Comparison of ENCODE assay signal across 8 cellular contexts in genomic region chr5:151213803-151214613, GRCh38. TPM values are rescaled to one million over a fixed set of nuclear protein-coding genes. Genes with fewer than 3 reads are reported as not detected.
A peak's percentile ranks its signal among the peaks of the same experiment; 100 is the strongest.
DNase-seq lines count a peak whose midpoint lies in the region; ATAC-seq and TF ChIP-seq lines count a peak whose summit lies in the region.

No MANE protein-coding gene starts in this region.

- H3K9ac ChIP-seq in BLaER1 (peak overlapping the region; percentile 89), mesenchymal stem cell (ENCODE audit: low read length) (peak overlapping the region; percentile 38)

- H3K36me3 ChIP-seq in BLaER1, result peaks cover 8% of the 10 kb centered on the region
- H3K36me3 ChIP-seq in mesenchymal stem cell (ENCODE audit: control insufficient read depth in 1 of 2, insufficient read depth in 2 of 2, low read depth in 1 of 2, low read length in 2 of 2), result no peaks in the 10 kb centered on the region

- no peaks in the 10 kb centered on the region for H3K27me3 ChIP-seq in BLaER1
- no peaks in the 10 kb centered on the region for H3K27me3 ChIP-seq in mesenchymal stem cell (ENCODE audit: control insufficient read depth in 1 of 2, insufficient read depth in 1 of 2, low read length in 2 of 2)

- peak overlapping the region; percentile 100 for H3K4me2 ChIP-seq in BLaER1
- no peak overlapping the region for H3K4me2 ChIP-seq in mesenchymal stem cell (ENCODE audit: low read length, poor library complexity, severe bottlenecking)

- peak overlapping the region; percentile 29 for H2BK120ac ChIP-seq in mesenchymal stem cell (ENCODE audit: low read depth, low read length)

- CTCF ChIA-PET in WTC11 (lab: Charles Lee), result interaction anchor here (0.6 to 4.7 kb wide), 9 partner anchors 10 to 166 kb away, joined by 3 to 23 read pairs (median 6); partner anchors contain the start of genes CCDC69 and GM2A

- no peak for TF ChIP-seq CTCF in WTC11 (IDR thresholded peaks at IDR 0.05)

- H2AK5ac ChIP-seq in mesenchymal stem cell (ENCODE audit: low read length, severe bottlenecking), result no peak overlapping the region

- peak overlapping the region; percentile 86 for H4K91ac ChIP-seq in mesenchymal stem cell (ENCODE audit: low read length)

- no peak overlapping the region for H2BK5ac ChIP-seq in mesenchymal stem cell (ENCODE audit: low read depth, low read length, poor library complexity, severe bottlenecking)

- no peaks in the 10 kb centered on the region for H3K36me3 Mint-ChIP-seq in WTC11

- H3K27ac ChIP-seq in BLaER1, result peak overlapping the region; percentile 98
- peak overlapping the region; percentile 48 for H3K27ac ChIP-seq in caudate nucleus (ENCODE audit: low read depth, low read length)
- H3K27ac ChIP-seq in mesenchymal stem cell (ENCODE audit: low read length, poor library complexity, severe bottlenecking), result no peak overlapping the region

- no peaks in the 10 kb centered on the region for H3K9me3 Mint-ChIP-seq in WTC11

- H2BK12ac ChIP-seq in mesenchymal stem cell (ENCODE audit: low read length in 2 of 2), result peak overlapping the region; percentile 43 to 96

- H3K4me3 ChIP-seq in BLaER1 (peak overlapping the region; percentile 62), mesenchymal stem cell (ENCODE audit: insufficient read depth in 1 of 2, low read depth in 1 of 2, low read length in 2 of 2) (peak overlapping the region in 1 of 2 experiments; percentile 20)

- DNase-seq in WTC11 (ENCODE audit: low spot score) (peak; percentile 40), caudate nucleus (lab: John Stamatoyannopoulos, UW) (peak in 12 of 61 donors; percentile 8 to 36 (median 14)), mesenchymal stem cell (peak; percentile 67), NCI-H69 (lab: John Stamatoyannopoulos, UW) (no peak)
- DNase-seq in stimulated activated CD8-positive, alpha-beta memory T cell treated with anti-CD3 and anti-CD28 coated beads, Interleukin-7, amount 100 ng/mL, for 1 hour (ENCODE audit: low read depth in 2 of 2), result peak; percentile 67 to 68

- no peaks in the 10 kb centered on the region for H3K27me3 Mint-ChIP-seq in WTC11 (ENCODE audit: low read depth)

- H3K4me1 ChIP-seq in BLaER1, result peaks cover 98% of the 10 kb centered on the region
- peaks cover 6% of the 10 kb centered on the region for H3K4me1 ChIP-seq in mesenchymal stem cell (ENCODE audit: control insufficient read depth, insufficient read depth, low read depth, low read length)

- no peaks in the 10 kb centered on the region for H4K20me1 ChIP-seq in BLaER1

- no peaks in the 10 kb centered on the region for H3K9me3 ChIP-seq in BLaER1
- no peaks in the 10 kb centered on the region for H3K9me3 ChIP-seq in mesenchymal stem cell (ENCODE audit: control insufficient read depth, low read length)

- peaks cover 8% of the 10 kb centered on the region for H3K4me1 Mint-ChIP-seq in WTC11

- ATAC-seq in GM19468 (IDR thresholded peaks at IDR 0.05; ENCODE audit: extremely low read depth, unreplicated experiment) (peak; percentile 91), HG03565 (IDR thresholded peaks at IDR 0.05; ENCODE audit: unreplicated experiment) (peak; percentile 72), WTC11 (peak; percentile 99)

- no peak overlapping the region for H3K27ac Mint-ChIP-seq in WTC11

- peak overlapping the region; percentile 72 for H2AFZ ChIP-seq in mesenchymal stem cell (ENCODE audit: low read depth, low read length)

- H2BK15ac ChIP-seq in mesenchymal stem cell (ENCODE audit: low read depth, poor library complexity, severe bottlenecking), result no peak overlapping the region

- H3K4me3 Mint-ChIP-seq in WTC11, result no peak overlapping the region

- no peak overlapping the region for H3K14ac ChIP-seq in mesenchymal stem cell (ENCODE audit: low read length in 2 of 2)

- no peak overlapping the region for H3K23ac ChIP-seq in mesenchymal stem cell (ENCODE audit: low read length in 2 of 2)

- peak overlapping the region; percentile 91 to 94 for H3K18ac ChIP-seq in mesenchymal stem cell (ENCODE audit: low read depth in 1 of 2, low read length in 2 of 2)

- POLR2A ChIA-PET in WTC11 (lab: Charles Lee), result interaction anchor here (1.1 kb wide), 1 partner anchor 10 kb away, joined by 6 read pairs; the partner anchor contains the start of gene CCDC69

- WGBS in mesenchymal stem cell, result 24% methylated on average over 5 of the region's 9 CpGs

- peak overlapping the region; percentile 35 to 89 for H3K4ac ChIP-seq in mesenchymal stem cell (ENCODE audit: low read depth in 1 of 2, low read length in 2 of 2)

- no peaks in the 10 kb centered on the region for H3K79me1 ChIP-seq in mesenchymal stem cell (replicated peaks; ENCODE audit: low read length, poor library complexity, severe bottlenecking)

- peak overlapping the region; percentile 88 for H4K8ac ChIP-seq in mesenchymal stem cell (ENCODE audit: low read length)

TF ChIP-seq in WTC11, 78 proteins besides CTCF, POLR2A, EP300 and RAD21 (continues in another document):
- TF ChIP-seq ATF1 (CRISPR knock-in tag; IDR thresholded peaks at IDR 0.05) (no peak), IRF2 (CRISPR knock-in tag; IDR thresholded peaks at IDR 0.05; ENCODE audit: borderline replicate concordance, low read depth) (no peak), MYBL2 (CRISPR knock-in tag; IDR thresholded peaks at IDR 0.05) (no peak)
- TF ChIP-seq, protein P1, sequence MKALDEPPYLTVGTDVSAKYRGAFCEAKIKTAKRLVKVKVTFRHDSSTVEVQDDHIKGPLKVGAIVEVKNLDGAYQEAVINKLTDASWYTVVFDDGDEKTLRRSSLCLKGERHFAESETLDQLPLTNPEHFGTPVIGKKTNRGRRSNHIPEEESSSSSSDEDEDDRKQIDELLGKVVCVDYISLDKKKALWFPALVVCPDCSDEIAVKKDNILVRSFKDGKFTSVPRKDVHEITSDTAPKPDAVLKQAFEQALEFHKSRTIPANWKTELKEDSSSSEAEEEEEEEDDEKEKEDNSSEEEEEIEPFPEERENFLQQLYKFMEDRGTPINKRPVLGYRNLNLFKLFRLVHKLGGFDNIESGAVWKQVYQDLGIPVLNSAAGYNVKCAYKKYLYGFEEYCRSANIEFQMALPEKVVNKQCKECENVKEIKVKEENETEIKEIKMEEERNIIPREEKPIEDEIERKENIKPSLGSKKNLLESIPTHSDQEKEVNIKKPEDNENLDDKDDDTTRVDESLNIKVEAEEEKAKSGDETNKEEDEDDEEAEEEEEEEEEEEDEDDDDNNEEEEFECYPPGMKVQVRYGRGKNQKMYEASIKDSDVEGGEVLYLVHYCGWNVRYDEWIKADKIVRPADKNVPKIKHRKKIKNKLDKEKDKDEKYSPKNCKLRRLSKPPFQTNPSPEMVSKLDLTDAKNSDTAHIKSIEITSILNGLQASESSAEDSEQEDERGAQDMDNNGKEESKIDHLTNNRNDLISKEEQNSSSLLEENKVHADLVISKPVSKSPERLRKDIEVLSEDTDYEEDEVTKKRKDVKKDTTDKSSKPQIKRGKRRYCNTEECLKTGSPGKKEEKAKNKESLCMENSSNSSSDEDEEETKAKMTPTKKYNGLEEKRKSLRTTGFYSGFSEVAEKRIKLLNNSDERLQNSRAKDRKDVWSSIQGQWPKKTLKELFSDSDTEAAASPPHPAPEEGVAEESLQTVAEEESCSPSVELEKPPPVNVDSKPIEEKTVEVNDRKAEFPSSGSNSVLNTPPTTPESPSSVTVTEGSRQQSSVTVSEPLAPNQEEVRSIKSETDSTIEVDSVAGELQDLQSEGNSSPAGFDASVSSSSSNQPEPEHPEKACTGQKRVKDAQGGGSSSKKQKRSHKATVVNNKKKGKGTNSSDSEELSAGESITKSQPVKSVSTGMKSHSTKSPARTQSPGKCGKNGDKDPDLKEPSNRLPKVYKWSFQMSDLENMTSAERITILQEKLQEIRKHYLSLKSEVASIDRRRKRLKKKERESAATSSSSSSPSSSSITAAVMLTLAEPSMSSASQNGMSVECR (CRISPR knock-in tag; IDR thresholded peaks at IDR 0.05; ENCODE audit: borderline replicate concordance), result no peak
- TF ChIP-seq, protein P2, sequence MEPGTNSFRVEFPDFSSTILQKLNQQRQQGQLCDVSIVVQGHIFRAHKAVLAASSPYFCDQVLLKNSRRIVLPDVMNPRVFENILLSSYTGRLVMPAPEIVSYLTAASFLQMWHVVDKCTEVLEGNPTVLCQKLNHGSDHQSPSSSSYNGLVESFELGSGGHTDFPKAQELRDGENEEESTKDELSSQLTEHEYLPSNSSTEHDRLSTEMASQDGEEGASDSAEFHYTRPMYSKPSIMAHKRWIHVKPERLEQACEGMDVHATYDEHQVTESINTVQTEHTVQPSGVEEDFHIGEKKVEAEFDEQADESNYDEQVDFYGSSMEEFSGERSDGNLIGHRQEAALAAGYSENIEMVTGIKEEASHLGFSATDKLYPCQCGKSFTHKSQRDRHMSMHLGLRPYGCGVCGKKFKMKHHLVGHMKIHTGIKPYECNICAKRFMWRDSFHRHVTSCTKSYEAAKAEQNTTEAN (CRISPR knock-in tag; IDR thresholded peaks at IDR 0.05), result no peak
- TF ChIP-seq, protein P3, sequence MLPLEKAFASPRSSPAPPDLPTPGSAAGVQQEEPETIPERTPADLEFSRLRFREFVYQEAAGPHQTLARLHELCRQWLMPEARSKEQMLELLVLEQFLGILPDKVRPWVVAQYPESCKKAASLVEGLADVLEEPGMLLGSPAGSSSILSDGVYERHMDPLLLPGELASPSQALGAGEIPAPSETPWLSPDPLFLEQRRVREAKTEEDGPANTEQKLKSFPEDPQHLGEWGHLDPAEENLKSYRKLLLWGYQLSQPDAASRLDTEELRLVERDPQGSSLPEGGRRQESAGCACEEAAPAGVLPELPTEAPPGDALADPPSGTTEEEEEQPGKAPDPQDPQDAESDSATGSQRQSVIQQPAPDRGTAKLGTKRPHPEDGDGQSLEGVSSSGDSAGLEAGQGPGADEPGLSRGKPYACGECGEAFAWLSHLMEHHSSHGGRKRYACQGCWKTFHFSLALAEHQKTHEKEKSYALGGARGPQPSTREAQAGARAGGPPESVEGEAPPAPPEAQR (CRISPR knock-in tag; IDR thresholded peaks at IDR 0.05), result no peak
- TF ChIP-seq, protein P4, sequence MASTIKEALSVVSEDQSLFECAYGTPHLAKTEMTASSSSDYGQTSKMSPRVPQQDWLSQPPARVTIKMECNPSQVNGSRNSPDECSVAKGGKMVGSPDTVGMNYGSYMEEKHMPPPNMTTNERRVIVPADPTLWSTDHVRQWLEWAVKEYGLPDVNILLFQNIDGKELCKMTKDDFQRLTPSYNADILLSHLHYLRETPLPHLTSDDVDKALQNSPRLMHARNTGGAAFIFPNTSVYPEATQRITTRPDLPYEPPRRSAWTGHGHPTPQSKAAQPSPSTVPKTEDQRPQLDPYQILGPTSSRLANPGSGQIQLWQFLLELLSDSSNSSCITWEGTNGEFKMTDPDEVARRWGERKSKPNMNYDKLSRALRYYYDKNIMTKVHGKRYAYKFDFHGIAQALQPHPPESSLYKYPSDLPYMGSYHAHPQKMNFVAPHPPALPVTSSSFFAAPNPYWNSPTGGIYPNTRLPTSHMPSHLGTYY (CRISPR knock-in tag; IDR thresholded peaks at IDR 0.05), result no peak

RNA-seq across cellular contexts. Expression of gene CCDC69, which starts 9.9 kb away (rescaled TPM):
- 8.2 to 12.4 TPM (median 8.6 TPM) in 3 replicates for total RNA-seq in WTC11 (2021)
- polyA plus RNA-seq in mesenchymal stem cell (2013, experiment 1 of 2), result 11.2 TPM
- 10.8 TPM for polyA plus RNA-seq in mesenchymal stem cell (2013, experiment 2 of 2)

RNA-seq across cellular contexts. Expression of gene GM2A, which starts 39.0 kb away (rescaled TPM):
- total RNA-seq in WTC11 (2021), result 33.1 to 36.2 TPM (median 33.2 TPM) in 3 replicates
- 38.8 TPM for polyA plus RNA-seq in mesenchymal stem cell (2013, experiment 1 of 2)
- polyA plus RNA-seq in mesenchymal stem cell (2013, experiment 2 of 2), result 39.5 TPM

RNA-seq across cellular contexts. Expression of gene ANXA6, which starts 56.4 kb away (rescaled TPM):
- 92.8 to 95.4 TPM (median 92.9 TPM) in 3 replicates for total RNA-seq in WTC11 (2021)
- 338 TPM for polyA plus RNA-seq in mesenchymal stem cell (2013, experiment 1 of 2)
- 340 TPM for polyA plus RNA-seq in mesenchymal stem cell (2013, experiment 2 of 2)
